In genomic region chr19:16069813-16070365, GRCh38 we compare ENCODE assay signal across 10 cellular contexts. TPM values are rescaled to one million over a fixed set of nuclear protein-coding genes. Genes with fewer than 3 reads are reported as not detected.
A peak's percentile ranks its signal among the peaks of the same experiment; 100 is the strongest.
DNase-seq lines count a peak whose midpoint lies in the region; ATAC-seq and TF ChIP-seq lines count a peak whose summit lies in the region.
"Had no signal": no experiment of that assay in that cellular context is flagged by ENCODE, and none has a peak within 500 bp of the region (broad histone marks: within the 10 kb centered on the region; RNA-seq: fewer than 3 reads in every experiment).

No MANE protein-coding gene starts in this region.

- H3K4me3 ChIP-seq in HEK293 (ENCODE audit: low read depth, low read length) (no peak overlapping the region), right atrium auricular region (no peak overlapping the region)

- no peaks in the 10 kb centered on the region for H3K4me1 ChIP-seq in HEK293 (ENCODE audit: control insufficient read depth, insufficient read depth, low read length)
- peaks cover 0 to 25% of the 10 kb centered on the region in 2 donors for H3K4me1 ChIP-seq in right atrium auricular region

- H3K9me3 ChIP-seq in HEK293 (ENCODE audit: control insufficient read depth, insufficient read depth, low read depth, low read length) (no peaks in the 10 kb centered on the region), right atrium auricular region (no peaks in the 10 kb centered on the region)

- POLR2A ChIA-PET in HEK293 (lab: Yijun Ruan, JAX), result no interaction called here

- TF ChIP-seq CTCF in HEK293 (tag by site-specific recombination; IDR thresholded peaks at IDR 0.05), result no peak
- TF ChIP-seq CTCF in VCaP (conservative IDR thresholded peaks at IDR 0.05), result no peak
- no peak for TF ChIP-seq CTCF in right atrium auricular region (IDR thresholded peaks at IDR 0.05)

- intact Hi-C loops in sciatic nerve (cut with DNase I), result loop anchor here (5.0 kb wide), 1 partner anchor 47 kb away; no protein-coding TSS in a partner anchor

- no peak overlapping the region for H3K27ac ChIP-seq in HEK293 (ENCODE audit: extremely low read depth, low read depth, low read length)
- H3K27ac ChIP-seq in VCaP, result peak overlapping the region; percentile 97
- H3K27ac ChIP-seq in right atrium auricular region, result peak overlapping the region; percentile 68 to 70

- no peaks in the 10 kb centered on the region for H3K36me3 Mint-ChIP-seq in stimulated activated naive CD8-positive, alpha-beta T cell treated with anti-CD3 and anti-CD28 coated beads, Interleukin-15, Interleukin-2, amounts not matched to agents 100 ng/mL and 50 ng/mL, for 24 hours (ENCODE audit: low read depth)
- H3K36me3 Mint-ChIP-seq: activated naive CD8-positive, alpha-beta T cell treated with anti-CD3 and anti-CD28 coated beads, Interleukin-2, amount 10 ng/mL, durations not matched to agents 7 days and 5 days had no signal

- no peaks in the 10 kb centered on the region for H3K27me3 Mint-ChIP-seq in stimulated activated naive CD8-positive, alpha-beta T cell treated with anti-CD3 and anti-CD28 coated beads, Interleukin-15, Interleukin-2, amounts not matched to agents 100 ng/mL and 50 ng/mL, for 24 hours
- H3K27me3 Mint-ChIP-seq: activated naive CD8-positive, alpha-beta T cell treated with anti-CD3 and anti-CD28 coated beads, Interleukin-2, amount 10 ng/mL, durations not matched to agents 7 days and 5 days had no signal

- CTCF ChIA-PET in HEK293 (lab: Yijun Ruan, JAX), result interaction anchor here (6.7 kb wide), 1 partner anchor 8 kb away, joined by 44 read pairs; no protein-coding TSS in a partner anchor

- H3K27me3 ChIP-seq in right atrium auricular region, result no peaks in the 10 kb centered on the region

- ATAC-seq in sciatic nerve, result no peak

- H3K27ac Mint-ChIP-seq in stimulated activated naive CD8-positive, alpha-beta T cell treated with anti-CD3 and anti-CD28 coated beads, Interleukin-15, Interleukin-2, amounts not matched to agents 100 ng/mL and 50 ng/mL, for 24 hours, result no peak overlapping the region
- H3K27ac Mint-ChIP-seq: activated naive CD8-positive, alpha-beta T cell treated with anti-CD3 and anti-CD28 coated beads, Interleukin-2, amount 10 ng/mL, durations not matched to agents 7 days and 5 days had no signal

- DNase-seq in right atrium auricular region (ENCODE audit: low spot score) (no peak), sciatic nerve (ENCODE audit: low spot score) (no peak), RPMI8226 (no peak), NCI-H2196 treated with DMSO at 0.1 percent for 48 hours (lab: John Stamatoyannopoulos, UW; ENCODE audit: unreplicated experiment) (no peak)
- no peak for DNase-seq in stimulated activated CD4-positive, alpha-beta T cell treated with anti-CD3 and anti-CD28 coated beads, Interleukin-4, amount 100 ng/mL, for 4 hours
- DNase-seq: NCI-H2029 treated with DMSO at 0.1 percent for 48 hours had no signal

- peaks cover 33% of the 10 kb centered on the region for H3K4me1 Mint-ChIP-seq in stimulated activated naive CD8-positive, alpha-beta T cell treated with anti-CD3 and anti-CD28 coated beads, Interleukin-15, Interleukin-2, amounts not matched to agents 100 ng/mL and 50 ng/mL, for 24 hours (ENCODE audit: low read depth)

- H3K36me3 ChIP-seq in HEK293 (ENCODE audit: control insufficient read depth in 2 of 2, insufficient read depth in 1 of 2, low read length in 2 of 2) (no peaks in the 10 kb centered on the region), right atrium auricular region (no peaks in the 10 kb centered on the region)

- H3K9me3 Mint-ChIP-seq in stimulated activated naive CD8-positive, alpha-beta T cell treated with anti-CD3 and anti-CD28 coated beads, Interleukin-15, Interleukin-2, amounts not matched to agents 100 ng/mL and 50 ng/mL, for 24 hours, result no peaks in the 10 kb centered on the region
- H3K9me3 Mint-ChIP-seq: activated naive CD8-positive, alpha-beta T cell treated with anti-CD3 and anti-CD28 coated beads, Interleukin-2, amount 10 ng/mL, durations not matched to agents 7 days and 5 days had no signal

- peak overlapping the region; percentile 61 for H3K4me3 Mint-ChIP-seq in stimulated activated naive CD8-positive, alpha-beta T cell treated with anti-CD3 and anti-CD28 coated beads, Interleukin-15, Interleukin-2, amounts not matched to agents 100 ng/mL and 50 ng/mL, for 24 hours
- H3K4me3 Mint-ChIP-seq: activated naive CD8-positive, alpha-beta T cell treated with anti-CD3 and anti-CD28 coated beads, Interleukin-2, amount 10 ng/mL, durations not matched to agents 7 days and 5 days had no signal

TF ChIP-seq in HEK293, 187 proteins besides CTCF, POLR2A, EP300 and RAD21:
- TF ChIP-seq ZNF24 (tag by site-specific recombination; IDR thresholded peaks at IDR 0.05) (no peak), ZBTB20 (tag by site-specific recombination; IDR thresholded peaks at IDR 0.05) (peak; percentile 18; the same call in 1 of the 2 replicates), PATZ1 (tag by site-specific recombination; IDR thresholded peaks at IDR 0.05) (0 out of 2 replicates have a peak, but pooled peaks have one; percentile 21)

RNA-seq across cellular contexts. Expression of gene TPM4, which starts 6.4 kb away (rescaled TPM):
- 100 to 1,000 TPM; 163 to 194 TPM for total RNA-seq in right atrium auricular region
- 543 TPM for total RNA-seq in sciatic nerve

RNA-seq across cellular contexts. Expression of gene RAB8A, which starts 41.8 kb away (rescaled TPM):
- total RNA-seq in right atrium auricular region, result 10 to 100 TPM; 14.2 to 29.9 TPM
- 49.6 TPM for total RNA-seq in sciatic nerve
